12 cellular contexts compared by ENCODE assay signal in the genomic region with DNA sequence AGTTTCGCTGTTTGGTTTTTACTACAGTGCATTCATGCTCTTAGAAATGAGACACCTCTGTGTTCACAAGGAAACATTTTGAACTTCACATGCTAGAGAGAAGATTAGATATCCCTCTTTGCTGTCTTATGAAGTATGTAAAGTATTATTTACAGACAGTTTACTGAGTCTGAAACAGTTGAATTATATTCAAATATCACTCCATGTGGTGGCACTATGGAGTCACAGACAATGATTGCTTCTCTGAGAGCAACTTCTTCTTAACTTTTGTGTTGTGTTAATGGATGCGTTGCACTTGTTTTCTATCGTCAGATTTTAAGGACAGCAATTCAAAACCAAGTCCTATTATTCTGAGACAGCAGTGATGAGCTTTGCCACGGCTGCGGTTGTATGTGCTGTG.
A peak's percentile ranks its signal among the peaks of the same experiment; 100 is the strongest.
DNase-seq lines count a peak whose midpoint lies in the region; ATAC-seq and TF ChIP-seq lines count a peak whose summit lies in the region.
"Had no signal": no experiment of that assay in that cellular context is flagged by ENCODE, and none has a peak within 500 bp of the region (broad histone marks: within the 10 kb centered on the region; RNA-seq: fewer than 3 reads in every experiment).

No MANE protein-coding gene starts in this region.

- intact Hi-C loops in testis (cut with DNase I; ENCODE audit: low total_unique reads), result no loop called here

- no peak overlapping the region for H3K4me3 ChIP-seq in testis
- H3K4me3 ChIP-seq: heart right ventricle, tibial artery had no signal

- no peak for ATAC-seq in GM19035 (IDR thresholded peaks at IDR 0.05; ENCODE audit: unreplicated experiment)
- ATAC-seq: heart right ventricle had no signal

- no peak overlapping the region for H3K27ac ChIP-seq in testis
- H3K27ac ChIP-seq: heart right ventricle, tibial artery had no signal

- 41 to 53% methylated on average over 5 of the region's 5 CpGs for WGBS in testis, 2 donors

- H3K4me1 ChIP-seq in testis, result no peaks in the 10 kb centered on the region
- H3K4me1 ChIP-seq: heart right ventricle had no signal

- DNase-seq in NOMO-1 treated with DMSO at 0.1 percent for 48 hours (lab: John Stamatoyannopoulos, UW; ENCODE audit: unreplicated experiment) (peak; percentile 2), NOMO-1 treated with dmso at 0.1 percent for 144 hours (lab: John Stamatoyannopoulos, UW; ENCODE audit: unreplicated experiment) (no peak), NCI-H748 (lab: John Stamatoyannopoulos, UW; ENCODE audit: unreplicated experiment) (peak; percentile 68), foreskin melanocyte (peak; percentile 13), testis (no peak), NCI-H1930 (lab: John Stamatoyannopoulos, UW) (no peak)
- DNase-seq in stimulated activated CD4-positive, alpha-beta T cell treated with anti-CD3 and anti-CD28 coated beads, Interleukin-12 subunit alpha, Interleukin-12 subunit beta, amount 100 ng/mL, for 4 hours, result no peak
- DNase-seq: GF-D8, heart right ventricle, MM.1S, tibial artery had no signal

- H3K9me3 ChIP-seq in testis, result no peaks in the 10 kb centered on the region
- H3K9me3 ChIP-seq: heart right ventricle, tibial artery had no signal

- H3K36me3 ChIP-seq in testis (ENCODE audit: low read depth, missing control alignments), result no peaks in the 10 kb centered on the region
- H3K36me3 ChIP-seq: heart right ventricle, tibial artery had no signal

- H3K27me3 ChIP-seq in testis, result no peaks in the 10 kb centered on the region

- peak in 2 of 3 experiments; percentile 17 to 36 for TF ChIP-seq CTCF in testis (IDR thresholded peaks at IDR 0.05)

- no peak for TF ChIP-seq POLR2A in testis (IDR thresholded peaks at IDR 0.05)

Comparison
In these comparisons a context has a peak if more than half of its experiments do, and no peak if none do; other contexts are left out.
1. DNase-seq: peak in NOMO-1 treated with DMSO at 0.1 percent for 48 hours (single experiment), NCI-H748 (single experiment) and foreskin melanocyte (single experiment); none in NOMO-1 treated with dmso at 0.1 percent for 144 hours (single experiment), testis (single experiment), NCI-H1930 (0 of 2) and stimulated activated CD4-positive, alpha-beta T cell treated with anti-CD3 and anti-CD28 coated beads, Interleukin-12 subunit alpha, Interleukin-12 subunit beta, amount 100 ng/mL, for 4 hours (single experiment).